8 cellular contexts compared by ENCODE assay signal in the genomic region with DNA sequence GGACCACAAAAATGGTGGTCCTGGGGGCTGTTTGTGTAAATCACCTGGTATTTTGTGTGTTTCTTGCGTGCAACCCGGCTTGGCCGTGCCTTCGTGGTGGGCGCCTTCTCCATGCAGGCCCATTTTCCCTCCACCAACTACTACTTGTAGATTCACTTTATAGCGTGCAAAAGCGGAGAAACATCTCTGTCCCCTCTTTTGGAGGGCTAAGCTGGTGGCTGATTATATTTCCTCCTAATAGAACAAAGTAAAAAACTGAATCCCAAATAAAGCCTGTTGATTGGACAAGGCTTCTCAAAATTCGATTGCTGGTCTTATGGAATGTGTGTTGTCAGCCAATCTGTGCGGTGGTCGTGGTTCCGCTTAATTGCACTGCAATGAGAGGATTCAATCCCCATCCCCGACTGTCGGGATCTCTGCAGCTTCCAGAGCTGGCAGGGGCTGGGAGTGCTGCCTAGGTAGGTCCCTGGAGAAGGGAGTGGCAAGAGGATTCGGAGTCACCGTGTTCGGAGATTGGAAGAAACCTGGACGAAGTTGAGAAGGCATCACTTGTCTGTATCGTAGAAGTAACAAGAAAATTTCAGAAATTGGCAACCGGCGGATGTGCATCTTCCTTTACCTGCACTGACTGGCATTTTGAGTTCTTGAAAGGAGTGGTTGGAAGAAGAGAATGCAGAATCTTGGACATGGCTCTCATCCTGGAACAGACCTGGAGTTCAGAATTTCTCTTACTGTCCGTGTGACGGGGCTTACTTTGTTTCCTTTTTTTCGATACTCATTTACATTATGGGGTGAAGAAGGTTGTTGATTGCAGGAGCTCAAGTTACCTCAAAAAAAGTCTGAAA. TPM values are rescaled to one million over a fixed set of nuclear protein-coding genes. Genes with fewer than 3 reads are reported as not detected.
DNase-seq lines count a peak whose midpoint lies in the region; ATAC-seq, FAIRE-seq and TF ChIP-seq lines count a peak whose summit lies in the region.

No MANE protein-coding gene starts in this region.

- no peak for TF ChIP-seq CTCF in Loucy (conservative IDR thresholded peaks at IDR 0.05; ENCODE audit: low read length)
- TF ChIP-seq CTCF in astrocyte (IDR thresholded peaks at IDR 0.05; ENCODE audit: insufficient read depth, low read depth, low read length) = no peak
- TF ChIP-seq CTCF in smooth muscle cell (IDR thresholded peaks at IDR 0.05; ENCODE audit: borderline replicate concordance, insufficient read depth, poor library complexity, severe bottlenecking) = no peak

- H3K27me3 Mint-ChIP-seq in astrocyte (ENCODE audit: low read depth, unreplicated experiment) = no peaks in the 10 kb centered on the region

- peak overlapping the region; percentile 97 for H3K4me3 Mint-ChIP-seq in astrocyte (ENCODE audit: unreplicated experiment)

- ATAC-seq in HG03280 (IDR thresholded peaks at IDR 0.05; ENCODE audit: unreplicated experiment) = no peak
- ATAC-seq in HG03095 (IDR thresholded peaks at IDR 0.05; ENCODE audit: unreplicated experiment) = no peak

- peak; percentile 2 for DNase-seq in DMS53 (lab: John Stamatoyannopoulos, UW)
- no peak for DNase-seq in DMS53 treated with DMSO at 0.1 percent for 48 hours (lab: John Stamatoyannopoulos, UW; ENCODE audit: unreplicated experiment)
- DNase-seq in astrocyte (ENCODE audit: low read depth) = peak; percentile 51
- DNase-seq in iPS-NIHi7 (ENCODE audit: extremely low spot score) = peak; percentile 40
- no peak for DNase-seq in smooth muscle cell (lab: John Stamatoyannopoulos, UW; ENCODE audit: unreplicated experiment)

- H3K27ac ChIP-seq in astrocyte (ENCODE audit: low read depth, low read length) (peak overlapping the region; percentile 89), smooth muscle cell (ENCODE audit: low read depth) (peak overlapping the region; percentile 88)

- H3K79me2 ChIP-seq in Loucy (ENCODE audit: insufficient read depth, low read length) = peaks cover 33% of the 10 kb centered on the region
- peaks cover 59% of the 10 kb centered on the region for H3K79me2 ChIP-seq in astrocyte (ENCODE audit: insufficient read depth, low read length)
- peaks cover 45% of the 10 kb centered on the region for H3K79me2 ChIP-seq in smooth muscle cell (ENCODE audit: low read depth)

- H4K20me1 ChIP-seq in Loucy (ENCODE audit: insufficient read depth, low read length, poor library complexity, severe bottlenecking) (peaks cover 4% of the 10 kb centered on the region), astrocyte (ENCODE audit: insufficient read depth, low read length) (peaks cover 22% of the 10 kb centered on the region), smooth muscle cell (ENCODE audit: low read depth) (peaks cover 35% of the 10 kb centered on the region)

- H3K4me1 Mint-ChIP-seq in astrocyte (ENCODE audit: low read depth, unreplicated experiment) = peaks cover 6% of the 10 kb centered on the region

- no peak for FAIRE-seq in astrocyte (lab: Jason Lieb, UNC)

- no peaks in the 10 kb centered on the region for H3K9me2 ChIP-seq in Loucy (replicated peaks; ENCODE audit: low read depth, low read length)

- H3K9me3 ChIP-seq in Loucy (ENCODE audit: insufficient read depth, low read depth, low read length) (no peaks in the 10 kb centered on the region), astrocyte (ENCODE audit: insufficient read depth, low read depth, low read length) (no peaks in the 10 kb centered on the region), smooth muscle cell (replicated peaks; ENCODE audit: low read depth) (no peaks in the 10 kb centered on the region)

- peak overlapping the region; percentile 82 for H3K27ac Mint-ChIP-seq in astrocyte (ENCODE audit: unreplicated experiment)

- peak overlapping the region; percentile 87 for H3K9ac ChIP-seq in Loucy (ENCODE audit: low read depth, low read length, poor library complexity, severe bottlenecking)
- H3K9ac ChIP-seq in astrocyte (ENCODE audit: low read length) = peak overlapping the region; percentile 95
- H3K9ac ChIP-seq in smooth muscle cell (ENCODE audit: low read depth) = peak overlapping the region; percentile 99

- H3K9me3 Mint-ChIP-seq in astrocyte (ENCODE audit: unreplicated experiment) = no peaks in the 10 kb centered on the region

- H3F3A ChIP-seq in Loucy (ENCODE audit: low read depth) (no peaks in the 10 kb centered on the region), smooth muscle cell (ENCODE audit: low read depth) (no peaks in the 10 kb centered on the region)

- H3K27me3 ChIP-seq in Loucy (ENCODE audit: insufficient read depth, low read length, poor library complexity, severe bottlenecking) (no peaks in the 10 kb centered on the region), astrocyte (ENCODE audit: insufficient read depth, low read length) (no peaks in the 10 kb centered on the region), smooth muscle cell (ENCODE audit: low read depth) (no peaks in the 10 kb centered on the region)

- no peaks in the 10 kb centered on the region for H3K36me3 Mint-ChIP-seq in astrocyte (ENCODE audit: low read depth, unreplicated experiment)

- H3K4me1 ChIP-seq in Loucy (ENCODE audit: insufficient read depth, low read length, poor library complexity, severe bottlenecking) (peaks cover 35% of the 10 kb centered on the region), astrocyte (ENCODE audit: insufficient read depth, low read length) (peaks cover 14% of the 10 kb centered on the region), smooth muscle cell (ENCODE audit: low read depth) (peaks cover 17% of the 10 kb centered on the region)

- H3K4me3 ChIP-seq in Loucy (ENCODE audit: low read length, poor library complexity, severe bottlenecking) = peak overlapping the region; percentile 84
- H3K4me3 ChIP-seq in astrocyte (ENCODE audit: insufficient read depth, low read depth, low read length) = peak overlapping the region; percentile 97
- peak overlapping the region; percentile 95 for H3K4me3 ChIP-seq in smooth muscle cell

- H3K4me2 ChIP-seq in Loucy (ENCODE audit: low read depth, low read length, poor library complexity, severe bottlenecking) = peak overlapping the region; percentile 92
- peak overlapping the region; percentile 99 for H3K4me2 ChIP-seq in astrocyte (ENCODE audit: low read length)
- H3K4me2 ChIP-seq in smooth muscle cell = peak overlapping the region; percentile 89

- peaks cover 2% of the 10 kb centered on the region; the same call in 1 of the 2 replicates for H3K36me3 ChIP-seq in Loucy (ENCODE audit: insufficient read depth, low read length)
- H3K36me3 ChIP-seq in astrocyte (ENCODE audit: insufficient read depth, low read length) = peaks cover 9% of the 10 kb centered on the region
- no peaks in the 10 kb centered on the region for H3K36me3 ChIP-seq in smooth muscle cell (ENCODE audit: low read depth)

- H2AFZ ChIP-seq in Loucy (ENCODE audit: low read length) (peak overlapping the region; percentile 83), astrocyte (ENCODE audit: low read depth, low read length) (peak overlapping the region; percentile 53), smooth muscle cell (ENCODE audit: low read depth) (peak overlapping the region; percentile 56)

- 23% methylated on average over 23 of the region's 23 CpGs for WGBS in smooth muscle cell (ENCODE audit: low lambda C conversion rate)

RNA-seq across cellular contexts. Expression of gene HMGXB4, which starts 1.1 kb away (rescaled TPM):
- total RNA-seq in astrocyte (16.7 and 16.8 TPM in 2 replicates), smooth muscle cell (33.0 and 34.1 TPM in 2 replicates)
- 20.0 and 28.2 TPM in 2 replicates for polyA plus RNA-seq in smooth muscle cell

RNA-seq across cellular contexts. Expression of gene TOM1, which starts 41.3 kb away (rescaled TPM):
- total RNA-seq in astrocyte (27.3 and 29.6 TPM in 2 replicates), smooth muscle cell (109 and 127 TPM in 2 replicates)
- 73.0 and 86.1 TPM in 2 replicates for polyA plus RNA-seq in smooth muscle cell

Comparison
In these comparisons a context has a peak if more than half of its experiments do, and no peak if none do; other contexts are left out.
1. DNase-seq: peak in DMS53 (single experiment), astrocyte (single experiment) and iPS-NIHi7 (single experiment); none in DMS53 treated with DMSO at 0.1 percent for 48 hours (single experiment) and smooth muscle cell (single experiment).
2. Peak in every context shown above with its lines, with median percentiles within 50 percentile points of each other: H2AFZ ChIP-seq, H3K4me2 ChIP-seq, H3K4me3 ChIP-seq and H3K9ac ChIP-seq.